In genomic region chr11:7869467-7869866, GRCh38 we compare ENCODE assay signal across 13 cellular contexts. TPM values are rescaled to one million over a fixed set of nuclear protein-coding genes. Genes with fewer than 3 reads are reported as not detected.
"Had no signal": no experiment of that assay in that cellular context is flagged by ENCODE, and none has a peak within 500 bp of the region (broad histone marks: within the 10 kb centered on the region; RNA-seq: fewer than 3 reads in every experiment).

No MANE protein-coding gene starts in this region.

- H3K4me3 ChIP-seq: cardiac muscle cell, lung, prostate gland, upper lobe of left lung had no signal

- H3K27ac ChIP-seq: cardiac muscle cell, prostate gland, upper lobe of left lung had no signal

- H3K27me3 ChIP-seq: cardiac muscle cell, upper lobe of left lung had no signal

- H3K9me3 ChIP-seq: prostate gland, upper lobe of left lung had no signal

- DNase-seq: activated effector memory CD4-positive, alpha-beta T cell treated with anti-CD3 and anti-CD28 coated beads, Interleukin-2, amount 50 U/mL, for 16 hours; activated T-cell treated with anti-CD3 and anti-CD28 coated beads, Interleukin-2, amount 50 U/mL, for 1 hour; glutamatergic neuron; left colon; nephron progenitor cell; stimulated activated CD4-positive, alpha-beta T cell treated with anti-CD3 and anti-CD28 coated beads, Interleukin-4, amount 100 ng/mL, for 1 hour; stimulated activated CD8-positive, alpha-beta memory T cell treated with anti-CD3 and anti-CD28 coated beads, Interleukin-4, amount 100 ng/mL, for 48 hours; upper lobe of left lung had no signal

- H3K36me3 ChIP-seq: cardiac muscle cell, prostate gland, upper lobe of left lung had no signal

- H3K4me1 ChIP-seq: prostate gland, upper lobe of left lung had no signal

RNA-seq across cellular contexts. Expression of gene OR5P3, which starts 38.8 kb away (rescaled TPM):
- total RNA-seq: cardiac muscle cell; left colon; T-helper 2 cell treated with Interferon-gamma antibody and Interleukin-4, amounts not matched to agents 100 ng/mL and 5 ng/mL, for 36 hours; temporal lobe had no signal
